1 cellular context compared by ENCODE assay signal in genomic region chr13:113997845-113998751, GRCh38.
TF ChIP-seq lines count a peak whose summit lies in the region.

No MANE protein-coding gene starts in this region.

TF ChIP-seq in GM12878, 131 proteins besides CTCF, POLR2A, EP300 and RAD21 (continued from another document):
- no peak for TF ChIP-seq NFYA (IDR thresholded peaks at IDR 0.05; ENCODE audit: borderline replicate concordance, low read depth, low read length)
- TF ChIP-seq LARP7 (IDR thresholded peaks at IDR 0.05) = no peak
- TF ChIP-seq ZSCAN29 (IDR thresholded peaks at IDR 0.05) = no peak
- no peak for TF ChIP-seq CEBPB (IDR thresholded peaks at IDR 0.05; ENCODE audit: borderline replicate concordance in 1 of 2, low read depth in 2 of 2, low read length in 2 of 2)
- no peak for TF ChIP-seq TAF1 (IDR thresholded peaks at IDR 0.05; ENCODE audit: borderline replicate concordance, low read depth, low read length)
- no peak for TF ChIP-seq CBX3 (IDR thresholded peaks at IDR 0.05; ENCODE audit: borderline replicate concordance, low read depth)
- TF ChIP-seq RBBP5 (conservative IDR thresholded peaks at IDR 0.05) = no peak
- no peak for TF ChIP-seq HCFC1 (IDR thresholded peaks at IDR 0.05; ENCODE audit: low read length)
